In the genomic region with DNA sequence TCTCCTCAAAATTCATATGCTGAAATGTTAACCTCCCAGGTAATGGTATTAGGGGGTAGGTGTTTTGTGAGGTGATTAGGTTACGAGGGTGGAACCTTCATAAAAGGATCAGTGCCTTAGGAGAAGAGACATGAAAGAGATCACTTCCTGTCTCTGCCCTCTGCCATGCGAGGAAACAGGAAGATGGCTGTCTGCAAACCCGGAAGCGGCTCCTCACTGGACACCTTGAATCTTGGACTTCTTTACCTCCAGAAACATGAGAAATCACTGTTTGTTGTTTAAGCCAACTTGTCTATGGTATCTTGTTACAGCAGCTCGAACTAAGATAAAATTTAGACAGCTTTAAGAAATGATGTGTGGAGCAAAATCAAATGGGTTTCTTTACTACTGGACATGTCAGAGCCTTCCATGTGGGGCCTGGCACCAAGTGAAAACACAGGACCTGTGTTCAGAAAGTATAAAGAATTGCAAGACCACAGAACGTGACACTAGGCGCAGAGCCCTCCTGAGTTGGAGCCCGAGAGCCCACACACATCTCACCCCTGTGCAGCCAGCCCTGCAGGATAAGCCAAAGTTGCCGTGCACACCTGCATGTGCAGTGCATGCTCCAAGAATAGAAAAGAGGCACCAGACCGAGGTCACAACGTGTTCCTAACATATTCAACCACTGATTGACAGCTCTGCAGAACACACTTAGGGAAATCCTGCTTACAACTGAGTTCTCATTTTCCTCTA, we compare ENCODE assay signal across 21 cellular contexts.
DNase-seq lines count a peak whose midpoint lies in the region; ATAC-seq and TF ChIP-seq lines count a peak whose summit lies in the region.
"Had no signal": no experiment of that assay in that cellular context is flagged by ENCODE, and none has a peak within 500 bp of the region (broad histone marks: within the 10 kb centered on the region; RNA-seq: fewer than 3 reads in every experiment).

No MANE protein-coding gene starts in this region.

- peak overlapping the region; percentile 73 for H3K27ac ChIP-seq in OCI-LY7 (ENCODE audit: low read depth, low read length, poor library complexity, severe bottlenecking)
- H3K27ac ChIP-seq: 22Rv1, GM23248, HL-60 had no signal

- peaks cover 7% of the 10 kb centered on the region; the same call in 1 of the 2 replicates for H3K9me3 ChIP-seq in OCI-LY7 (ENCODE audit: low read length)
- H3K9me3 ChIP-seq: HAP-1, MG63 had no signal

- H3K4me3 Mint-ChIP-seq in type B pancreatic cell: no peak overlapping the region
- H3K4me3 Mint-ChIP-seq in activated CD8-positive, alpha-beta memory T cell treated with anti-CD3 and anti-CD28 coated beads, Interleukin-2, amount 10 ng/mL, durations not matched to agents 7 days and 5 days: no peak overlapping the region
- H3K4me3 Mint-ChIP-seq: CD14-positive monocyte had no signal

- H2AFZ ChIP-seq in OCI-LY7 (ENCODE audit: low read length): peak overlapping the region; percentile 88
- H2AFZ ChIP-seq: GM23248 had no signal

- H3K4me2 ChIP-seq in OCI-LY7 (ENCODE audit: low read length): peak overlapping the region; percentile 72

- H4K20me1 ChIP-seq in OCI-LY7 (ENCODE audit: insufficient read depth, low read length): no peaks in the 10 kb centered on the region

- TF ChIP-seq CTCF in OCI-LY7 (conservative IDR thresholded peaks at IDR 0.05; ENCODE audit: low read length) (no peak), type B pancreatic cell (conservative IDR thresholded peaks at IDR 0.05) (no peak)

- no peaks in the 10 kb centered on the region for H3K36me3 Mint-ChIP-seq in type B pancreatic cell
- no peaks in the 10 kb centered on the region for H3K36me3 Mint-ChIP-seq in activated CD8-positive, alpha-beta memory T cell treated with anti-CD3 and anti-CD28 coated beads, Interleukin-2, amount 10 ng/mL, durations not matched to agents 7 days and 5 days
- H3K36me3 Mint-ChIP-seq: CD14-positive monocyte had no signal

- no peak overlapping the region for H3K27ac Mint-ChIP-seq in type B pancreatic cell
- H3K27ac Mint-ChIP-seq in activated CD8-positive, alpha-beta memory T cell treated with anti-CD3 and anti-CD28 coated beads, Interleukin-2, amount 10 ng/mL, durations not matched to agents 7 days and 5 days: no peak overlapping the region

- DNase-seq in NCI-H2171 treated with DMSO at 0.1 percent for 48 hours (lab: John Stamatoyannopoulos, UW) (peak; percentile 16), NCI-H2171 (lab: John Stamatoyannopoulos, UW) (no peak), OCI-LY7 (ENCODE audit: low spot score) (peak; percentile 85), islet precursor cell (peak; percentile 41), type B pancreatic cell (ENCODE audit: extremely low spot score, unreplicated experiment) (peak; percentile 39)
- DNase-seq in activated CD8-positive, alpha-beta memory T cell treated with anti-CD3 and anti-CD28 coated beads, Interleukin-2, amount 10 ng/mL, durations not matched to agents 7 days and 5 days: no peak
- DNase-seq: DND-41, IMR-90, Kasumi-1, MG63, NCI-H1048, NCI-H146, NCI-H2081 had no signal

- H3K4me3 ChIP-seq in OCI-LY7 (ENCODE audit: low read depth, low read length, poor library complexity, severe bottlenecking): peak overlapping the region; percentile 51
- H3K4me3 ChIP-seq: GM23248, HAP-1, MG63 had no signal

- H3K36me3 ChIP-seq in OCI-LY7 (ENCODE audit: insufficient read depth, low read length): no peaks in the 10 kb centered on the region; the same call in 1 of the 2 replicates
- H3K36me3 ChIP-seq: HAP-1, MG63 had no signal

- H3K4me1 ChIP-seq in OCI-LY7 (ENCODE audit: insufficient read depth, low read length, poor library complexity, severe bottlenecking): peaks cover 33% of the 10 kb centered on the region
- H3K4me1 ChIP-seq: HAP-1 had no signal

- no peaks in the 10 kb centered on the region for H3K9me2 ChIP-seq in OCI-LY7 (ENCODE audit: insufficient read depth, low read length)

- H3K4me1 Mint-ChIP-seq in type B pancreatic cell (ENCODE audit: unreplicated experiment): no peaks in the 10 kb centered on the region
- no peaks in the 10 kb centered on the region for H3K4me1 Mint-ChIP-seq in activated CD8-positive, alpha-beta memory T cell treated with anti-CD3 and anti-CD28 coated beads, Interleukin-2, amount 10 ng/mL, durations not matched to agents 7 days and 5 days
- H3K4me1 Mint-ChIP-seq: CD14-positive monocyte had no signal

- no peaks in the 10 kb centered on the region for H3K9me3 Mint-ChIP-seq in type B pancreatic cell
- H3K9me3 Mint-ChIP-seq in activated CD8-positive, alpha-beta memory T cell treated with anti-CD3 and anti-CD28 coated beads, Interleukin-2, amount 10 ng/mL, durations not matched to agents 7 days and 5 days (ENCODE audit: low read depth): peaks cover 2% of the 10 kb centered on the region

- peaks cover 46% of the 10 kb centered on the region for H3K27me3 Mint-ChIP-seq in type B pancreatic cell
- peaks cover 7% of the 10 kb centered on the region for H3K27me3 Mint-ChIP-seq in activated CD8-positive, alpha-beta memory T cell treated with anti-CD3 and anti-CD28 coated beads, Interleukin-2, amount 10 ng/mL, durations not matched to agents 7 days and 5 days

- no TSS peak for BruUV-seq in OCI-LY7 (replicated peaks; lab: Mats Ljungman, UMichigan)

- intact Hi-C loops in OCI-LY7 (cut with micrococcal nuclease; ENCODE audit: unreplicated experiment): no loop called here

- POLR2A ChIA-PET in OCI-LY7 (lab: Charles Lee): interaction anchor here (0.6 to 1.3 kb wide), 2 partner anchors 18 to 617 kb away, joined by 3 to 4 read pairs; a partner anchor contains a TSS

- CTCF ChIA-PET in OCI-LY7 (lab: Charles Lee; ENCODE audit: unreplicated experiment): no interaction called here
- CTCF ChIA-PET in activated CD8-positive, alpha-beta memory T cell treated with anti-CD3 and anti-CD28 coated beads, Interleukin-2, amount 10 ng/mL, durations not matched to agents 7 days and 5 days (lab: Charles Lee): no interaction called here

- ATAC-seq in HG03135 (IDR thresholded peaks at IDR 0.05; ENCODE audit: unreplicated experiment): no peak
- ATAC-seq in GM21825 (IDR thresholded peaks at IDR 0.05; ENCODE audit: unreplicated experiment): no peak
- no peak for ATAC-seq in activated CD8-positive, alpha-beta memory T cell treated with anti-CD3 and anti-CD28 coated beads, Interleukin-2, amount 10 ng/mL, durations not matched to agents 7 days and 5 days
- ATAC-seq: Right ventricle myocardium inferior had no signal

- no peaks in the 10 kb centered on the region for H3K79me2 ChIP-seq in OCI-LY7 (ENCODE audit: insufficient read depth, low read depth, low read length)

Comparison
In these comparisons a context has a peak if more than half of its experiments do, and no peak if none do; other contexts are left out.
1. DNase-seq: peak in NCI-H2171 treated with DMSO at 0.1 percent for 48 hours (single experiment), OCI-LY7 (single experiment), islet precursor cell (single experiment) and type B pancreatic cell (single experiment); none in NCI-H2171 (single experiment) and activated CD8-positive, alpha-beta memory T cell treated with anti-CD3 and anti-CD28 coated beads, Interleukin-2, amount 10 ng/mL, durations not matched to agents 7 days and 5 days (single experiment).